Comparison of ENCODE assay signal across 22 cellular contexts in genomic region chr2:214902273-214902672, GRCh38.
DNase-seq lines count a peak whose midpoint lies in the region; ATAC-seq and TF ChIP-seq lines count a peak whose summit lies in the region.
"Had no signal": no experiment of that assay in that cellular context is flagged by ENCODE, and none has a peak within 500 bp of the region (broad histone marks: within the 10 kb centered on the region; RNA-seq: fewer than 3 reads in every experiment).

No MANE protein-coding gene starts in this region.

- no peak overlapping the region for H2BK5ac ChIP-seq in neuronal stem cell (ENCODE audit: low read length)

- H3K9me3 ChIP-seq in OCI-LY7 (ENCODE audit: low read length) (0 out of 2 replicates have a peak, but pooled peaks cover 3% of the 10 kb centered on the region), neuronal stem cell (replicated peaks in 1 of 2; ENCODE audit: control insufficient read depth in 2 of 2, insufficient read depth in 1 of 2, low read depth in 1 of 2, low read length in 2 of 2) (no peaks in the 10 kb centered on the region)
- H3K9me3 ChIP-seq: A549, ascending aorta had no signal

- peak overlapping the region; percentile 92 for H3K27ac ChIP-seq in OCI-LY7 (ENCODE audit: low read depth, low read length, poor library complexity, severe bottlenecking)
- no peak overlapping the region for H3K27ac ChIP-seq in neuronal stem cell (replicated peaks; ENCODE audit: low read length)
- H3K27ac ChIP-seq: A549, ascending aorta, foreskin keratinocyte, parathyroid adenoma had no signal

- H3K14ac ChIP-seq in neuronal stem cell (ENCODE audit: low read length), result no peak overlapping the region

- no peak overlapping the region for H2BK120ac ChIP-seq in neuronal stem cell (ENCODE audit: low read depth, low read length)

- H2BK15ac ChIP-seq in neuronal stem cell (ENCODE audit: low read length), result no peak overlapping the region

- H3K4me1 ChIP-seq in OCI-LY7 (ENCODE audit: insufficient read depth, low read length, poor library complexity, severe bottlenecking) (peaks cover 39% of the 10 kb centered on the region), neuronal stem cell (ENCODE audit: control insufficient read depth in 2 of 2, insufficient read depth in 1 of 2, low read depth in 1 of 2, low read length in 2 of 2) (peaks cover 0 to 4% of the 10 kb centered on the region in 2 donors)
- H3K4me1 ChIP-seq: A549, ascending aorta had no signal

- intact Hi-C loops in OCI-LY7 (cut with micrococcal nuclease; ENCODE audit: unreplicated experiment), result loop anchor here (2.0 kb wide), 1 partner anchor 93 kb away; the partner anchor contains the start of gene BARD1

- H3K36me3 ChIP-seq in OCI-LY7 (ENCODE audit: insufficient read depth, low read length) (no peaks in the 10 kb centered on the region; the same call in 1 of the 2 replicates), neuronal stem cell (replicated peaks in 1 of 2; ENCODE audit: control insufficient read depth in 2 of 2, insufficient read depth in 2 of 2, low read length in 2 of 2) (no peaks in the 10 kb centered on the region)
- H3K36me3 ChIP-seq: ascending aorta had no signal

- no peak for TF ChIP-seq CTCF in OCI-LY7 (conservative IDR thresholded peaks at IDR 0.05; ENCODE audit: low read length)

- no peak overlapping the region for H4K91ac ChIP-seq in neuronal stem cell (ENCODE audit: low read depth, low read length, poor library complexity)

- H2AK5ac ChIP-seq in neuronal stem cell (ENCODE audit: low read depth, low read length), result no peak overlapping the region

- H3K79me2 ChIP-seq in OCI-LY7 (ENCODE audit: insufficient read depth, low read depth, low read length), result no peaks in the 10 kb centered on the region
- H3K79me2 ChIP-seq: parathyroid adenoma had no signal

- H3K27me3 ChIP-seq in neuronal stem cell (ENCODE audit: control insufficient read depth in 3 of 3, insufficient read depth in 3 of 3, low read depth in 1 of 3, low read length in 3 of 3), result no peaks in the 10 kb centered on the region
- H3K27me3 ChIP-seq: ascending aorta, foreskin keratinocyte had no signal

- H2AFZ ChIP-seq in OCI-LY7 (ENCODE audit: low read length) (peak overlapping the region; percentile 78), neuronal stem cell (ENCODE audit: low read length) (peak overlapping the region; percentile 28)
- H2AFZ ChIP-seq: parathyroid adenoma had no signal

- POLR2A ChIA-PET in OCI-LY7 (lab: Charles Lee), result interaction anchor here (1.1 to 2.5 kb wide), 3 partner anchors 10 to 20 kb away, joined by 3 to 13 read pairs (median 4); no protein-coding TSS in a partner anchor

- peak overlapping the region; percentile 67 for H3K4me2 ChIP-seq in OCI-LY7 (ENCODE audit: low read length)
- H3K4me2 ChIP-seq in neuronal stem cell (ENCODE audit: insufficient read depth, low read length, poor library complexity, severe bottlenecking), result no peak overlapping the region
- H3K4me2 ChIP-seq: A549 had no signal

- no TSS peak for BruUV-seq in OCI-LY7 (replicated peaks; lab: Mats Ljungman, UMichigan)

- WGBS in neuronal stem cell (ENCODE audit: extremely low coverage in 2 of 2, insufficient read length in 2 of 2, insufficient replicate concordance in 1 of 2), 2 donors, result no CpG with 5 or more reads among the region's 5 CpGs

- no peak overlapping the region for H3K4ac ChIP-seq in neuronal stem cell (ENCODE audit: low read length)

- no peak overlapping the region for H3K9ac ChIP-seq in neuronal stem cell (ENCODE audit: low read depth, low read length, poor library complexity)
- H3K9ac ChIP-seq: parathyroid adenoma had no signal

- no peaks in the 10 kb centered on the region for H3K79me1 ChIP-seq in neuronal stem cell (ENCODE audit: low read depth, low read length)

- ATAC-seq in HG03354 (IDR thresholded peaks at IDR 0.05; ENCODE audit: poor library complexity, severe bottlenecking, unreplicated experiment), result no peak
- ATAC-seq: A549; activated naive CD4-positive, alpha-beta T cell treated with anti-CD3 and anti-CD28 coated beads, Interleukin-2, amount 50 U/mL, for 72 hours; foreskin keratinocyte; sciatic nerve; stimulated activated effector memory CD8-positive, alpha-beta T cell treated with anti-CD3 and anti-CD28 coated beads, Interleukin-12 subunit alpha, Interleukin-12 subunit beta, amount 100 ng/mL, for 72 hours had no signal

- no peaks in the 10 kb centered on the region for H4K20me1 ChIP-seq in OCI-LY7 (ENCODE audit: insufficient read depth, low read length)

- H4K8ac ChIP-seq in neuronal stem cell (ENCODE audit: low read depth, low read length), result no peak overlapping the region

- H3K4me3 ChIP-seq in OCI-LY7 (ENCODE audit: low read depth, low read length, poor library complexity, severe bottlenecking) (peak overlapping the region; percentile 30), neuronal stem cell (ENCODE audit: low read length in 2 of 2) (no peak overlapping the region)
- H3K4me3 ChIP-seq: A549, ascending aorta had no signal

- CTCF ChIA-PET in OCI-LY7 (lab: Charles Lee; ENCODE audit: unreplicated experiment), result no interaction called here

- no peak overlapping the region for H2BK12ac ChIP-seq in neuronal stem cell (ENCODE audit: low read length)

- peak; percentile 1 for DNase-seq in NCI-H2107 treated with DMSO at 0.1 percent for 48 hours (lab: John Stamatoyannopoulos, UW; ENCODE audit: unreplicated experiment)
- no peak for DNase-seq in NCI-H2107 (lab: John Stamatoyannopoulos, UW)
- peak; percentile 18 for DNase-seq in NCI-H2171 (lab: John Stamatoyannopoulos, UW)
- DNase-seq in OCI-LY7 (ENCODE audit: low spot score), result peak; percentile 93
- peak; percentile 47 for DNase-seq in neuronal stem cell (ENCODE audit: low spot score)
- no peak for DNase-seq in islet precursor cell
- no peak for DNase-seq in NCI-H524 treated with DMSO at 0.1 percent for 48 hours (lab: John Stamatoyannopoulos, UW)
- DNase-seq: C1 segment of cervical spinal cord, erythroblast, foreskin keratinocyte, MV-4-11, naive B cell, NCI-H446 treated with DMSO at 0.1 percent for 48 hours, Right ventricle myocardium superior, T-helper 1 cell had no signal

- no peak overlapping the region for H3K18ac ChIP-seq in neuronal stem cell (ENCODE audit: low read length)

- H3K9me2 ChIP-seq in OCI-LY7 (ENCODE audit: insufficient read depth, low read length), result no peaks in the 10 kb centered on the region

- no peak overlapping the region for H3K23ac ChIP-seq in neuronal stem cell (ENCODE audit: low read depth, low read length, poor library complexity)

Comparison
In these comparisons a context has a peak if more than half of its experiments do, and no peak if none do; other contexts are left out.
1. DNase-seq: peak in NCI-H2107 treated with DMSO at 0.1 percent for 48 hours (single experiment), NCI-H2171 (single experiment), OCI-LY7 (single experiment) and neuronal stem cell (single experiment); none in NCI-H2107 (single experiment), islet precursor cell (single experiment) and NCI-H524 treated with DMSO at 0.1 percent for 48 hours (single experiment).